In genomic region chr20:1995531-1996310, GRCh38 we compare ENCODE assay signal across 38 cellular contexts. TPM values are rescaled to one million over a fixed set of nuclear protein-coding genes. Genes with fewer than 3 reads are reported as not detected.
"Had no signal": no experiment of that assay in that cellular context is flagged by ENCODE, and none has a peak within 500 bp of the region (broad histone marks: within the 10 kb centered on the region; RNA-seq: fewer than 3 reads in every experiment).

No MANE protein-coding gene starts in this region.

- H3K27ac Mint-ChIP-seq: activated B cell treated with CpG ODN at 0.5 μM for 24 hours; activated CD8-positive, alpha-beta memory T cell treated with anti-CD3 and anti-CD28 coated beads, Interleukin-2, amount 10 ng/mL, durations not matched to agents 7 days and 5 days; activated CD8-positive, alpha-beta T cell treated with anti-CD3 and anti-CD28 coated beads for 36 hours; activated naive CD4-positive, alpha-beta T cell treated with anti-CD3 and anti-CD28 coated beads, Interleukin-2, amount 10 ng/mL, durations not matched to agents 7 days and 5 days; activated naive CD4-positive, alpha-beta T cell treated with anti-CD3 and anti-CD28 coated beads, Interleukin-2, amount 50 U/mL, for 72 hours; activated naive CD8-positive, alpha-beta T cell treated with anti-CD3 and anti-CD28 coated beads, Interleukin-2, amount 10 ng/mL, durations not matched to agents 7 days and 5 days; activated T-cell treated with anti-CD3 and anti-CD28 coated beads, Interleukin-2, amount 50 U/mL, for 24 hours; activated T-cell treated with anti-CD3 and anti-CD28 coated beads, Interleukin-2, amount 50 U/mL, for 72 hours; T-helper 17 cell; T-helper 2 cell treated with Interferon-gamma antibody and Interleukin-4, amounts not matched to agents 5 μg/mL and 100 μg/mL, for 36 hours had no signal

- ATAC-seq: activated CD4-positive, CD25-positive, alpha-beta regulatory T cell treated with anti-CD3 and anti-CD28 coated beads, Interleukin-2, amount 50 U/mL, for 24 hours; activated CD8-positive, alpha-beta memory T cell treated with anti-CD3 and anti-CD28 coated beads, Interleukin-2, amount 10 ng/mL, durations not matched to agents 7 days and 5 days; activated CD8-positive, alpha-beta T cell treated with anti-CD3 and anti-CD28 coated beads for 36 hours; activated naive CD4-positive, alpha-beta T cell treated with anti-CD3 and anti-CD28 coated beads, Interleukin-2, amount 50 U/mL, for 72 hours; activated T-cell treated with anti-CD3 and anti-CD28 coated beads, Interleukin-2, amount 50 U/mL, for 72 hours; gastroesophageal sphincter; T-helper 17 cell had no signal

- H3K27ac ChIP-seq: ascending aorta, breast epithelium, epithelial cell of prostate, esophagus squamous epithelium, gastroesophageal sphincter, WERI-Rb-1 had no signal

- DNase-seq: activated B cell treated with CpG ODN at 0.5 μM for 24 hours; activated CD4-positive, alpha-beta T cell treated with anti-CD3 and anti-CD28 coated beads for 48 hours; activated CD4-positive, alpha-beta T cell treated with anti-CD3 and anti-CD28 coated beads, Interleukin-2, amount 50 U/mL, for 1 hour; activated CD4-positive, alpha-beta T cell treated with anti-CD3 and anti-CD28 coated beads, Interleukin-2, amount 50 U/mL, for 48 hours; activated CD8-positive, alpha-beta memory T cell treated with anti-CD3 and anti-CD28 coated beads, Interleukin-2, amount 10 ng/mL, durations not matched to agents 7 days and 5 days; activated CD8-positive, alpha-beta memory T cell treated with anti-CD3 and anti-CD28 coated beads, Interleukin-2, amount 50 U/mL, for 4 hours; activated CD8-positive, alpha-beta T cell treated with anti-CD3 and anti-CD28 coated beads for 36 hours; activated gamma-delta T cell; activated naive CD4-positive, alpha-beta T cell; activated naive CD4-positive, alpha-beta T cell treated with anti-CD3 and anti-CD28 coated beads, Interleukin-2, amount 10 ng/mL, durations not matched to agents 7 days and 5 days; activated naive CD8-positive, alpha-beta T cell treated with anti-CD3 and anti-CD28 coated beads, Interleukin-2, amount 10 ng/mL, durations not matched to agents 7 days and 5 days; activated T-cell treated with anti-CD3 and anti-CD28 coated beads for 4 hours; activated T-cell treated with anti-CD3 and anti-CD28 coated beads, Interleukin-2, amount 50 U/mL, for 24 hours; activated T-cell treated with anti-CD3 and anti-CD28 coated beads, Interleukin-2, amount 50 U/mL, for 72 hours; cortex of kidney; dermis blood vessel endothelial cell; effector CD8-positive, alpha-beta T cell; esophagus squamous epithelium; foreskin melanocyte; T-helper 1 cell; T-helper 17 cell; T1000; WERI-Rb-1 had no signal

- H3K9me3 Mint-ChIP-seq: activated B cell treated with CpG ODN at 0.5 μM for 24 hours; activated CD8-positive, alpha-beta T cell treated with anti-CD3 and anti-CD28 coated beads for 36 hours; activated naive CD4-positive, alpha-beta T cell treated with anti-CD3 and anti-CD28 coated beads, Interleukin-2, amount 10 ng/mL, durations not matched to agents 7 days and 5 days; activated naive CD4-positive, alpha-beta T cell treated with anti-CD3 and anti-CD28 coated beads, Interleukin-2, amount 50 U/mL, for 72 hours; activated naive CD8-positive, alpha-beta T cell treated with anti-CD3 and anti-CD28 coated beads, Interleukin-2, amount 10 ng/mL, durations not matched to agents 7 days and 5 days; activated T-cell treated with anti-CD3 and anti-CD28 coated beads, Interleukin-2, amount 50 U/mL, for 24 hours; activated T-cell treated with anti-CD3 and anti-CD28 coated beads, Interleukin-2, amount 50 U/mL, for 72 hours; brain; central memory CD8-positive, alpha-beta T cell; T-helper 2 cell treated with Interferon-gamma antibody and Interleukin-4, amounts not matched to agents 5 μg/mL and 100 μg/mL, for 36 hours had no signal

- H3K36me3 Mint-ChIP-seq: activated CD8-positive, alpha-beta memory T cell treated with anti-CD3 and anti-CD28 coated beads, Interleukin-2, amount 10 ng/mL, durations not matched to agents 7 days and 5 days; activated naive CD4-positive, alpha-beta T cell treated with anti-CD3 and anti-CD28 coated beads, Interleukin-2, amount 10 ng/mL, durations not matched to agents 7 days and 5 days; activated naive CD4-positive, alpha-beta T cell treated with anti-CD3 and anti-CD28 coated beads, Interleukin-2, amount 50 U/mL, for 72 hours; activated naive CD8-positive, alpha-beta T cell treated with anti-CD3 and anti-CD28 coated beads, Interleukin-2, amount 10 ng/mL, durations not matched to agents 7 days and 5 days; brain had no signal

- H3K4me3 Mint-ChIP-seq: activated B cell treated with CpG ODN at 0.5 μM for 24 hours; activated CD8-positive, alpha-beta memory T cell treated with anti-CD3 and anti-CD28 coated beads, Interleukin-2, amount 10 ng/mL, durations not matched to agents 7 days and 5 days; activated CD8-positive, alpha-beta T cell treated with anti-CD3 and anti-CD28 coated beads for 36 hours; activated naive CD4-positive, alpha-beta T cell treated with anti-CD3 and anti-CD28 coated beads, Interleukin-2, amount 10 ng/mL, durations not matched to agents 7 days and 5 days; activated naive CD8-positive, alpha-beta T cell treated with anti-CD3 and anti-CD28 coated beads, Interleukin-2, amount 10 ng/mL, durations not matched to agents 7 days and 5 days; activated T-cell treated with anti-CD3 and anti-CD28 coated beads, Interleukin-2, amount 50 U/mL, for 24 hours; activated T-cell treated with anti-CD3 and anti-CD28 coated beads, Interleukin-2, amount 50 U/mL, for 72 hours; brain; central memory CD8-positive, alpha-beta T cell; T-helper 17 cell; T-helper 2 cell treated with Interferon-gamma antibody and Interleukin-4, amounts not matched to agents 5 μg/mL and 100 μg/mL, for 36 hours had no signal

- H3K4me3 ChIP-seq: ascending aorta, breast epithelium, esophagus squamous epithelium, gastroesophageal sphincter had no signal

- H3K4me1 Mint-ChIP-seq: activated B cell treated with CpG ODN at 0.5 μM for 24 hours; activated CD8-positive, alpha-beta memory T cell treated with anti-CD3 and anti-CD28 coated beads, Interleukin-2, amount 10 ng/mL, durations not matched to agents 7 days and 5 days; activated naive CD4-positive, alpha-beta T cell treated with anti-CD3 and anti-CD28 coated beads, Interleukin-2, amount 10 ng/mL, durations not matched to agents 7 days and 5 days; activated naive CD8-positive, alpha-beta T cell treated with anti-CD3 and anti-CD28 coated beads, Interleukin-2, amount 10 ng/mL, durations not matched to agents 7 days and 5 days; central memory CD8-positive, alpha-beta T cell had no signal

RNA-seq across cellular contexts. Expression of gene PDYN, which starts 1.9 kb away (rescaled TPM):
- total RNA-seq: activated B cell treated with CpG ODN at 0.5 μM for 24 hours; activated CD8-positive, alpha-beta memory T cell treated with anti-CD3 and anti-CD28 coated beads for 36 hours; activated CD8-positive, alpha-beta memory T cell treated with anti-CD3 and anti-CD28 coated beads, Interleukin-2, amount 10 ng/mL, durations not matched to agents 7 days and 5 days; activated CD8-positive, alpha-beta T cell treated with anti-CD3 and anti-CD28 coated beads for 36 hours; activated naive CD4-positive, alpha-beta T cell treated with anti-CD3 and anti-CD28 coated beads, Interleukin-2, amount 50 U/mL, for 72 hours; activated naive CD8-positive, alpha-beta T cell treated with anti-CD3 and anti-CD28 coated beads, Interleukin-2, amount 10 ng/mL, durations not matched to agents 7 days and 5 days; activated T-cell treated with anti-CD3 and anti-CD28 coated beads, Interleukin-2, amount 50 U/mL, for 72 hours; ascending aorta; breast epithelium; cardiac septum; dermis blood vessel endothelial cell; endothelial cell of umbilical vein; esophagus squamous epithelium; fibroblast of lung; fibroblast of villous mesenchyme; gastroesophageal sphincter; glomerular endothelial cell; T-helper 17 cell had no signal
